ENCODE assay signal across 26 cellular contexts in the genomic region with DNA sequence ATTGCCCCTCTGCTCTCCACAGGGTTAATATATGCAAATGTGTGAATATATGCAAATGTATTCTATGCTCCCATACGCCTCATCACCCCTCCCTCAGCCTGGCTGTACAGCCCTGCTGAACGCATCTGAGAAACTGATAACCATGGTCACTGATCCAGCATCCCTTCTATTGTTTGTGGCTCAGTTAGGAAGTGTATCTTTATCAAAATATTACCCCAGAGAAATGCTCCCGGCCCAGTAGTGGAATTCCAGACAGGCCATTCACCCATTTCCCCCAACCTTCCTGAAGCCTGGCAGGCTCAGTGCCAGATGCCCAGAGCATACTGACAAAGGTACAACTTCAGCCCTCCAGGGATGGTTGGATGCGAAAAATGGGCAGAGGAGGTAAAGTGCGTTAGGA.
DNase-seq lines count a peak whose midpoint lies in the region; ATAC-seq and TF ChIP-seq lines count a peak whose summit lies in the region.
"Had no signal": no experiment of that assay in that cellular context is flagged by ENCODE, and none has a peak within 500 bp of the region (broad histone marks: within the 10 kb centered on the region; RNA-seq: fewer than 3 reads in every experiment).

No MANE protein-coding gene starts in this region.

- no peak overlapping the region for H3K4me3 ChIP-seq in aorta (ENCODE audit: low read length in 2 of 2)
- H3K4me3 ChIP-seq: SJSA1 had no signal

- no peaks in the 10 kb centered on the region for H3K27me3 ChIP-seq in aorta (ENCODE audit: control insufficient read depth in 1 of 2, insufficient read depth in 2 of 2, low read length in 1 of 2)
- H3K27me3 ChIP-seq in CD4-positive, alpha-beta T cell (ENCODE audit: control insufficient read depth, insufficient read depth, low read length) = no peaks in the 10 kb centered on the region
- H3K27me3 ChIP-seq: SJSA1 had no signal

- no peak for ATAC-seq in aorta (ENCODE audit: low FRiP score)
- ATAC-seq in HG02798 (IDR thresholded peaks at IDR 0.05; ENCODE audit: poor library complexity, unreplicated experiment) = no peak
- no peak for ATAC-seq in CD4-positive, alpha-beta T cell (ENCODE audit: poor library complexity)
- ATAC-seq: PC-3, Right ventricle myocardium inferior had no signal

- H3K4me1 ChIP-seq in aorta (ENCODE audit: control insufficient read depth in 1 of 2, insufficient read depth in 2 of 2, low read length in 2 of 2) = no peaks in the 10 kb centered on the region
- H3K4me1 ChIP-seq: SJSA1 had no signal

- DNase-seq in NCI-H526 treated with DMSO at 0.1 percent for 48 hours (lab: John Stamatoyannopoulos, UW) (peak; percentile 31), endothelial cell (ENCODE audit: low spot score) (no peak), lung microvascular endothelial cell (ENCODE audit: low read depth in 2 of 2) (peak; percentile 14 to 45), aorta (peak; percentile 27 to 46), NCI-H345 treated with DMSO at 0.1 percent for 48 hours (lab: John Stamatoyannopoulos, UW; ENCODE audit: unreplicated experiment) (no peak)
- DNase-seq in CD4-positive, alpha-beta T cell = no peak
- DNase-seq: CD8-positive, alpha-beta memory T cell; DMS153; DND-41; NCI-H1092; NCI-H1417 treated with DMSO at 0.1 percent for 48 hours; NCI-H1694 treated with DMSO at 0.1 percent for 48 hours; NCI-H2081; NCI-H2171; NCI-H345; NCI-H524; NCI-H82; NK-92 treated with Interleukin-12 subunit alpha and Interleukin-12 subunit beta, amount 100 ng/mL, for 24 hours; PC-3 had no signal

- intact Hi-C loops in aorta (cut with DNase I) = no loop called here
- intact Hi-C loops in CD4-positive, alpha-beta T cell (cut with DNase I, micrococcal nuclease) = no loop called here

- peaks cover 35% of the 10 kb centered on the region for H3K36me3 Mint-ChIP-seq in endothelial cell (ENCODE audit: low read depth, unreplicated experiment)
- no peaks in the 10 kb centered on the region for H3K36me3 Mint-ChIP-seq in CD4-positive, alpha-beta T cell (ENCODE audit: low read depth)
- H3K36me3 Mint-ChIP-seq: IgD-negative memory B cell had no signal

- no peak for TF ChIP-seq CTCF in endothelial cell (IDR thresholded peaks at IDR 0.05; ENCODE audit: unreplicated experiment)
- TF ChIP-seq CTCF in CD4-positive, alpha-beta T cell (IDR thresholded peaks at IDR 0.05) = no peak

- H3K27ac ChIP-seq in aorta (ENCODE audit: low read depth in 1 of 2, low read length in 2 of 2) = no peak overlapping the region
- H3K27ac ChIP-seq in CD4-positive, alpha-beta T cell (ENCODE audit: low read depth, low read length) = no peak overlapping the region
- H3K27ac ChIP-seq: C4-2B, KMS-11, SJSA1 had no signal

- H3K4me3 Mint-ChIP-seq in endothelial cell (ENCODE audit: unreplicated experiment) = peak overlapping the region; percentile 54
- no peak overlapping the region for H3K4me3 Mint-ChIP-seq in CD4-positive, alpha-beta T cell
- H3K4me3 Mint-ChIP-seq: B cell; CD8-positive, alpha-beta memory T cell; IgD-negative memory B cell had no signal

- WGBS in aorta, 2 donors = 73 to 74% methylated on average over 5 of the region's 5 CpGs

- H3K4me1 Mint-ChIP-seq in endothelial cell (ENCODE audit: unreplicated experiment) = peaks cover 22% of the 10 kb centered on the region
- no peaks in the 10 kb centered on the region for H3K4me1 Mint-ChIP-seq in CD4-positive, alpha-beta T cell (ENCODE audit: low read depth)
- H3K4me1 Mint-ChIP-seq: B cell; CD8-positive, alpha-beta memory T cell; IgD-negative memory B cell had no signal

- POLR2A ChIA-PET in CD4-positive, alpha-beta T cell (lab: Charles Lee) = no interaction called here

- no peaks in the 10 kb centered on the region for H3K9me3 ChIP-seq in aorta (ENCODE audit: control insufficient read depth, low read length)
- no peaks in the 10 kb centered on the region for H3K9me3 ChIP-seq in CD4-positive, alpha-beta T cell (ENCODE audit: control insufficient read depth, low read length)
- H3K9me3 ChIP-seq: SJSA1 had no signal

- H3K27me3 Mint-ChIP-seq in endothelial cell (ENCODE audit: unreplicated experiment) = peaks cover 32% of the 10 kb centered on the region
- H3K27me3 Mint-ChIP-seq in CD4-positive, alpha-beta T cell = no peaks in the 10 kb centered on the region
- H3K27me3 Mint-ChIP-seq: B cell had no signal

- H3K27ac Mint-ChIP-seq in endothelial cell (ENCODE audit: unreplicated experiment) = peak overlapping the region; percentile 59
- no peak overlapping the region for H3K27ac Mint-ChIP-seq in CD4-positive, alpha-beta T cell
- H3K27ac Mint-ChIP-seq: B cell, IgD-negative memory B cell had no signal

- H3K9me3 Mint-ChIP-seq in endothelial cell (ENCODE audit: unreplicated experiment) = no peaks in the 10 kb centered on the region
- no peaks in the 10 kb centered on the region for H3K9me3 Mint-ChIP-seq in CD4-positive, alpha-beta T cell
- H3K9me3 Mint-ChIP-seq: CD8-positive, alpha-beta memory T cell; IgD-negative memory B cell had no signal

- H3K36me3 ChIP-seq in aorta (ENCODE audit: control insufficient read depth in 1 of 2, insufficient read depth in 2 of 2, low read length in 1 of 2) = no peaks in the 10 kb centered on the region

- CTCF ChIA-PET in CD4-positive, alpha-beta T cell (lab: Charles Lee) = no interaction called here

Comparison
In these comparisons a context has a peak if more than half of its experiments do, and no peak if none do; other contexts are left out.
1. DNase-seq: peak in NCI-H526 treated with DMSO at 0.1 percent for 48 hours (single experiment), lung microvascular endothelial cell (2 of 2) and aorta (2 of 2); none in endothelial cell (single experiment), NCI-H345 treated with DMSO at 0.1 percent for 48 hours (single experiment) and CD4-positive, alpha-beta T cell (0 of 10).